In genomic region chr11:32176223-32176811, GRCh38 we compare ENCODE assay signal across 1 cellular context.
TF ChIP-seq lines count a peak whose summit lies in the region.

No MANE protein-coding gene starts in this region.

TF ChIP-seq in GM12878, 131 proteins besides CTCF, POLR2A, EP300 and RAD21 (continued from another document):
- peak; percentile 98 for TF ChIP-seq PKNOX1 (IDR thresholded peaks at IDR 0.05)
- TF ChIP-seq MAX (IDR thresholded peaks at IDR 0.05; ENCODE audit: low read depth, low read length): no peak
- peak; percentile 41; the same call in 1 of the 2 replicates for TF ChIP-seq RUNX3 (IDR thresholded peaks at IDR 0.05; ENCODE audit: low read length)
- no peak for TF ChIP-seq EGR1 (IDR thresholded peaks at IDR 0.05; ENCODE audit: borderline replicate concordance in 1 of 2, low read depth in 2 of 2, low read length in 2 of 2)
- TF ChIP-seq TAF1 (IDR thresholded peaks at IDR 0.05; ENCODE audit: borderline replicate concordance, low read depth, low read length): no peak
- TF ChIP-seq HCFC1 (IDR thresholded peaks at IDR 0.05; ENCODE audit: low read length): no peak
- TF ChIP-seq SREBF2 (IDR thresholded peaks at IDR 0.05; ENCODE audit: low read length): no peak
- no peak for TF ChIP-seq ZBTB11 (CRISPR knock-in tag; IDR thresholded peaks at IDR 0.05)
- TF ChIP-seq JUND (IDR thresholded peaks at IDR 0.05; ENCODE audit: low read depth, low read length): no peak
- TF ChIP-seq DPF2 (IDR thresholded peaks at IDR 0.05): no peak
- TF ChIP-seq SIX5 (IDR thresholded peaks at IDR 0.05; ENCODE audit: low read depth, low read length, severe bottlenecking): no peak
- no peak for TF ChIP-seq BCLAF1 (IDR thresholded peaks at IDR 0.05)
- no peak for TF ChIP-seq PAX8 (IDR thresholded peaks at IDR 0.05)
- TF ChIP-seq MXI1 (IDR thresholded peaks at IDR 0.05; ENCODE audit: low read depth, low read length): no peak
- TF ChIP-seq SMAD1 (IDR thresholded peaks at IDR 0.05; ENCODE audit: low read depth, partially characterized antibody): no peak
